In genomic region chr5:53430618-53431252, GRCh38 we compare ENCODE assay signal across 9 cellular contexts. TPM values are rescaled to one million over a fixed set of nuclear protein-coding genes. Genes with fewer than 3 reads are reported as not detected.
DNase-seq lines count a peak whose midpoint lies in the region; ATAC-seq and TF ChIP-seq lines count a peak whose summit lies in the region.
"Had no signal": no experiment of that assay in that cellular context is flagged by ENCODE, and none has a peak within 500 bp of the region (broad histone marks: within the 10 kb centered on the region; RNA-seq: fewer than 3 reads in every experiment).

No MANE protein-coding gene starts in this region.

- no peaks in the 10 kb centered on the region for H4K20me1 ChIP-seq in DOHH2 (ENCODE audit: control insufficient read depth, insufficient read depth, low read depth, low read length)

- H3K27me3 ChIP-seq in DOHH2 (ENCODE audit: control insufficient read depth, low read length): no peaks in the 10 kb centered on the region

- H3K4me1 ChIP-seq in DOHH2 (ENCODE audit: control insufficient read depth, low read length): no peaks in the 10 kb centered on the region

- no peaks in the 10 kb centered on the region for H3K36me3 ChIP-seq in DOHH2 (ENCODE audit: control insufficient read depth, low read length)

- H3K27ac ChIP-seq in DOHH2 (ENCODE audit: low read depth, low read length): no peak overlapping the region

- no peaks in the 10 kb centered on the region for H3K9me3 ChIP-seq in DOHH2 (ENCODE audit: control insufficient read depth, insufficient read depth, low read length)

- TF ChIP-seq CTCF in DOHH2 (IDR thresholded peaks at IDR 0.05; ENCODE audit: low read depth, low read length, poor library complexity, severe bottlenecking): peak; percentile 31

- DNase-seq in MV-4-11 (lab: John Stamatoyannopoulos, UW) (peak; percentile 49), dermis blood vessel endothelial cell (peak; percentile 75), myocyte (ENCODE audit: low read depth) (peak; percentile 64), medulla oblongata (ENCODE audit: extremely low spot score) (no peak)
- DNase-seq: activated CD8-positive, alpha-beta memory T cell treated with anti-CD3 and anti-CD28 coated beads, Interleukin-2, amount 50 U/mL, for 4 hours had no signal

- no peaks in the 10 kb centered on the region for H3K79me2 ChIP-seq in DOHH2 (ENCODE audit: control insufficient read depth, low read length)

- no peak for ATAC-seq in HG02973 (IDR thresholded peaks at IDR 0.05; ENCODE audit: unreplicated experiment)
- ATAC-seq in GM19395 (IDR thresholded peaks at IDR 0.05; ENCODE audit: unreplicated experiment): no peak
- ATAC-seq in GM18870 (IDR thresholded peaks at IDR 0.05; ENCODE audit: unreplicated experiment): no peak

- no peak overlapping the region for H3K4me3 ChIP-seq in DOHH2 (ENCODE audit: low read length)

- no peaks in the 10 kb centered on the region for H3K9me2 ChIP-seq in DOHH2 (replicated peaks; ENCODE audit: control insufficient read depth, low read length)

- no peak overlapping the region for H3K4me2 ChIP-seq in DOHH2 (ENCODE audit: low read length)

- H3F3A ChIP-seq in DOHH2 (ENCODE audit: control insufficient read depth, insufficient read depth): no peaks in the 10 kb centered on the region

RNA-seq across cellular contexts. Expression of gene FST, which starts 49.7 kb away (rescaled TPM):
- total RNA-seq in dermis blood vessel endothelial cell (15.0 and 45.0 TPM in 2 replicates), myocyte (29.9 and 75.0 TPM in 2 replicates)
- 42.6 TPM for polyA plus RNA-seq in myocyte (2012)
